Comparison of ENCODE assay signal across 8 cellular contexts in genomic region chr11:8682219-8683114, GRCh38. TPM values are rescaled to one million over a fixed set of nuclear protein-coding genes. Genes with fewer than 3 reads are reported as not detected.
DNase-seq lines count a peak whose midpoint lies in the region; ATAC-seq and TF ChIP-seq lines count a peak whose summit lies in the region.

TSS of gene RPL27A (plus strand) at chr11:8682792. CDS start at chr11:8682814, 22 bp downstream.
TSS of gene TRIM66 (minus strand) at chr11:8682665. CDS start at chr11:8672274, 10,391 bp downstream.

- ATAC-seq in GM21737 (IDR thresholded peaks at IDR 0.05; ENCODE audit: unreplicated experiment): peak; percentile 93

- WGBS in esophagus, 2 donors: 0 to 1% methylated on average over 71 to 73 of the region's 73 CpGs

- H3K27ac ChIP-seq in esophagus (ENCODE audit: low read depth in 2 of 2, low read length in 1 of 2) (peak within 1 kb of the TSS; percentile 93 to 99), muscle layer of duodenum (ENCODE audit: low read length) (peak within 1 kb of the TSS; percentile 98)

- no peaks in the 10 kb centered on the region for H3K27me3 Mint-ChIP-seq in activated T-cell treated with anti-CD3 and anti-CD28 coated beads, Interleukin-2, amount 50 U/mL, for 24 hours

- H3K4me1 Mint-ChIP-seq in activated T-cell treated with anti-CD3 and anti-CD28 coated beads, Interleukin-2, amount 50 U/mL, for 24 hours (ENCODE audit: low read depth): peaks cover 48% of the 10 kb centered on the region

- peaks cover 97% of the 10 kb centered on the region for H3K36me3 Mint-ChIP-seq in activated T-cell treated with anti-CD3 and anti-CD28 coated beads, Interleukin-2, amount 50 U/mL, for 24 hours (ENCODE audit: low read depth)

- DNase-seq in DMS79 (lab: John Stamatoyannopoulos, UW) (peak; percentile 88), KG1 (lab: John Stamatoyannopoulos, UW) (peak; percentile 86)
- DNase-seq in activated T-cell treated with anti-CD3 and anti-CD28 coated beads, Interleukin-2, amount 50 U/mL, for 24 hours: peak; percentile 100
- DNase-seq in stimulated activated CD8-positive, alpha-beta memory T cell treated with anti-CD3 and anti-CD28 coated beads, Interleukin-7, amount 100 ng/mL, for 24 hours (ENCODE audit: low read depth): peak; percentile 99

- H3K27me3 ChIP-seq in esophagus (ENCODE audit: control insufficient read depth in 1 of 2, insufficient read depth in 2 of 2, low read length in 2 of 2) (no peaks in the 10 kb centered on the region), muscle layer of duodenum (ENCODE audit: low read depth, low read length) (no peaks in the 10 kb centered on the region)

- peak within 1 kb of the TSS; percentile 97 for H3K4me3 Mint-ChIP-seq in activated T-cell treated with anti-CD3 and anti-CD28 coated beads, Interleukin-2, amount 50 U/mL, for 24 hours

- peak within 1 kb of the TSS; percentile 99 for H3K27ac Mint-ChIP-seq in activated T-cell treated with anti-CD3 and anti-CD28 coated beads, Interleukin-2, amount 50 U/mL, for 24 hours

- peak within 1 kb of the TSS; percentile 77 to 94 for H3K4me3 ChIP-seq in esophagus (ENCODE audit: low read depth in 1 of 2, low read length in 2 of 2)
- H3K4me3 ChIP-seq in muscle layer of duodenum (ENCODE audit: low read depth in 1 of 2, low read length in 2 of 2): peak within 1 kb of the TSS; percentile 95 to 99

- H3K36me3 ChIP-seq in esophagus (ENCODE audit: control insufficient read depth in 2 of 2, insufficient read depth in 2 of 2, low read length in 1 of 2) (peaks cover 6 to 10% of the 10 kb centered on the region in 2 donors), muscle layer of duodenum (ENCODE audit: control insufficient read depth in 1 of 2, insufficient read depth in 2 of 2, low read length in 2 of 2) (peaks cover 28 to 50% of the 10 kb centered on the region in 2 donors)

- H3K9me3 Mint-ChIP-seq in activated T-cell treated with anti-CD3 and anti-CD28 coated beads, Interleukin-2, amount 50 U/mL, for 24 hours: no peaks in the 10 kb centered on the region

- H3K4me1 ChIP-seq in esophagus (ENCODE audit: control insufficient read depth in 2 of 2, insufficient read depth in 2 of 2, low read length in 1 of 2) (peaks cover 0 to 4% of the 10 kb centered on the region in 2 donors), muscle layer of duodenum (ENCODE audit: control insufficient read depth in 1 of 2, insufficient read depth in 2 of 2, low read length in 2 of 2) (peaks cover 0 to 16% of the 10 kb centered on the region in 2 donors)

- H3K9me3 ChIP-seq in esophagus (ENCODE audit: control insufficient read depth in 2 of 2, insufficient read depth in 1 of 2, low read depth in 1 of 2, low read length in 1 of 2): no peaks in the 10 kb centered on the region
- no peaks in the 10 kb centered on the region for H3K9me3 ChIP-seq in muscle layer of duodenum (ENCODE audit: control insufficient read depth in 1 of 2, low read length in 2 of 2)

TF ChIP-seq in PFSK-1, 5 proteins besides CTCF, POLR2A, EP300 and RAD21:
- TF ChIP-seq REST (IDR thresholded peaks at IDR 0.05; ENCODE audit: insufficient read depth in 1 of 2, low read depth in 2 of 2, low read length in 2 of 2) (peak; percentile 34 to 73; a peak in 2 of 4 replicates), FOXP2 (optimal IDR thresholded peaks at IDR 0.05; ENCODE audit: borderline replicate concordance, extremely low read depth, extremely low read length, insufficient read depth) (peak; percentile 50), POLR2AphosphoS5 (IDR thresholded peaks at IDR 0.05; ENCODE audit: low read depth, low read length) (peak; percentile 100), TAF1 (IDR thresholded peaks at IDR 0.05; ENCODE audit: borderline replicate concordance, insufficient read depth, low read length) (peak; percentile 100), SIN3A (IDR thresholded peaks at IDR 0.05; ENCODE audit: borderline replicate concordance, insufficient read depth, low read length) (peak; percentile 88; the same call in 1 of the 2 replicates)

RNA-seq across cellular contexts. Expression of gene RPL27A, which starts in this region (rescaled TPM):
- polyA plus RNA-seq in PFSK-1 (2012; ENCODE audit: insufficient read length, low read depth): 2,858 TPM
- polyA plus RNA-seq in esophagus: 1,000 to 10,000 TPM; 2,629 to 4,238 TPM

RNA-seq across cellular contexts. Expression of gene TRIM66, which starts in this region (rescaled TPM):
- 10.7 TPM for polyA plus RNA-seq in PFSK-1 (2012; ENCODE audit: insufficient read length, low read depth)
- 1 to 10 TPM; 2.0 to 4.8 TPM for polyA plus RNA-seq in esophagus

Comparison
In these comparisons a context has a peak if more than half of its experiments do, and no peak if none do; other contexts are left out.
1. Peak in every context shown above with its lines: DNase-seq, ATAC-seq, H3K4me3 ChIP-seq and H3K27ac ChIP-seq.